ENCODE assay signal across 23 cellular contexts in genomic region chr4:34309356-34309900, GRCh38.
"Had no signal": no experiment of that assay in that cellular context is flagged by ENCODE, and none has a peak within 500 bp of the region (broad histone marks: within the 10 kb centered on the region; RNA-seq: fewer than 3 reads in every experiment).

No MANE protein-coding gene starts in this region.

- H3K27ac ChIP-seq: SK-N-MC, WERI-Rb-1 had no signal

- DNase-seq: activated CD4-positive, alpha-beta memory T cell treated with anti-CD3 and anti-CD28 coated beads, Interleukin-2, amount 10 ng/mL, durations not matched to agents 7 days and 5 days; activated CD4-positive, alpha-beta T cell treated with anti-CD3 and anti-CD28 coated beads for 36 hours; activated CD4-positive, alpha-beta T cell treated with anti-CD3 and anti-CD28 coated beads, Interleukin-2, amount 50 U/mL, for 1 hour; activated naive CD4-positive, alpha-beta T cell treated with anti-CD3 and anti-CD28 coated beads, Interleukin-2, amount 50 U/mL, for 16 hours; activated naive CD8-positive, alpha-beta T cell treated with anti-CD3 and anti-CD28 coated beads, Interleukin-2, amount 10 ng/mL, durations not matched to agents 7 days and 5 days; activated T-cell treated with anti-CD3 and anti-CD28 coated beads for 4 hours; activated T-cell treated with anti-CD3 and anti-CD28 coated beads, Interleukin-2, amount 50 U/mL, for 72 hours; amygdala; Karpas-422; NCI-H1105 treated with DMSO at 0.1 percent for 48 hours; NCI-H1436 treated with DMSO at 0.1 percent for 48 hours; NCI-H187; NCI-H2081 treated with DMSO at 0.1 percent for 48 hours; NCI-H2171 treated with DMSO at 0.1 percent for 48 hours; NCI-H226; NCI-H526; NCI-H774; T-cell; T-helper 2 cell; T1000; WERI-Rb-1 had no signal

- ATAC-seq: activated CD4-positive, alpha-beta T cell treated with anti-CD3 and anti-CD28 coated beads for 36 hours; activated T-cell treated with anti-CD3 and anti-CD28 coated beads, Interleukin-2, amount 50 U/mL, for 72 hours; K562; T-cell had no signal

- H3K36me3 ChIP-seq: WERI-Rb-1 had no signal

- H3K4me3 ChIP-seq: K562, SK-N-MC had no signal
